29 cellular contexts compared by ENCODE assay signal in genomic region chr10:129704786-129705525, GRCh38.
DNase-seq lines count a peak whose midpoint lies in the region; ATAC-seq and TF ChIP-seq lines count a peak whose summit lies in the region.
"Had no signal": no experiment of that assay in that cellular context is flagged by ENCODE, and none has a peak within 500 bp of the region (broad histone marks: within the 10 kb centered on the region; RNA-seq: fewer than 3 reads in every experiment).

No MANE protein-coding gene starts in this region.

- DNase-seq in CD4-positive, alpha-beta T cell, result no peak
- DNase-seq in GM23248 (peak; percentile 54), endodermal cell (peak; percentile 28), occipital lobe (lab: John Stamatoyannopoulos, UW) (no peak)
- DNase-seq: activated CD8-positive, alpha-beta T cell treated with anti-CD3 and anti-CD28 coated beads, Interleukin-2, amount 10 ng/mL, durations not matched to agents 7 days and 5 days; CD8-positive, alpha-beta T cell; colonic mucosa; foreskin keratinocyte; left ventricle myocardium superior; naive B cell; NCI-H1417 treated with DMSO at 0.1 percent for 48 hours; NCI-H2081; NCI-H2227 treated with DMSO at 0.1 percent for 48 hours; NCI-H69; nucleus accumbens; psoas muscle; stimulated activated CD4-positive, alpha-beta T cell treated with anti-CD3 and anti-CD28 coated beads, Interleukin-15, amount 100 ng/mL, for 24 hours; stimulated activated CD4-positive, alpha-beta T cell treated with anti-CD3 and anti-CD28 coated beads, Interleukin-4, amount 100 ng/mL, for 4 hours; T-helper 9 cell; upper lobe of left lung had no signal

- H2AFZ ChIP-seq in GM23248, result no peak overlapping the region

- WGBS in GM23248 (ENCODE audit: low coverage in 1 of 2, low lambda C conversion rate in 2 of 2, missing lambda C conversion rate in 2 of 2), 2 experiments, result 72% methylated on average over 25 of the region's 25 CpGs
- WGBS in endodermal cell (ENCODE audit: insufficient coverage in 1 of 2, insufficient read length in 1 of 2), 2 experiments, result 89 to 93% methylated on average over 21 to 25 of the region's 25 CpGs

- in situ Hi-C loops in GM23248 (cut with MboI), result no loop called here

- H3K4me1 Mint-ChIP-seq in CD4-positive, alpha-beta T cell (ENCODE audit: low read depth), result peaks cover 16% of the 10 kb centered on the region
- H3K4me1 Mint-ChIP-seq in endodermal cell, result peaks cover 13% of the 10 kb centered on the region

- no peaks in the 10 kb centered on the region for H3K9me2 ChIP-seq in GM23248 (ENCODE audit: insufficient read depth)

- H3K4me3 Mint-ChIP-seq in CD4-positive, alpha-beta T cell, result no peak overlapping the region
- no peak overlapping the region for H3K4me3 Mint-ChIP-seq in endodermal cell
- H3K4me3 Mint-ChIP-seq: activated CD8-positive, alpha-beta T cell treated with anti-CD3 and anti-CD28 coated beads, Interleukin-2, amount 10 ng/mL, durations not matched to agents 7 days and 5 days; CD8-positive, alpha-beta T cell had no signal

- H3F3A ChIP-seq in GM23248 (ENCODE audit: insufficient read depth), result no peaks in the 10 kb centered on the region

- H3K4me3 ChIP-seq in GM23248 (no peak overlapping the region), endodermal cell (ENCODE audit: low read length) (no peak overlapping the region), skeletal muscle satellite cell (ENCODE audit: low read length) (no peak overlapping the region)
- H3K4me3 ChIP-seq: ascending aorta, colonic mucosa, heart left ventricle, psoas muscle, upper lobe of left lung had no signal

- H3K9me3 Mint-ChIP-seq in CD4-positive, alpha-beta T cell, result no peaks in the 10 kb centered on the region
- H3K9me3 Mint-ChIP-seq in endodermal cell, result no peaks in the 10 kb centered on the region
- H3K9me3 Mint-ChIP-seq: activated naive CD4-positive, alpha-beta T cell treated with anti-CD3 and anti-CD28 coated beads, Interleukin-2, amount 50 U/mL, for 72 hours; activated T-helper 2 cell treated with anti-CD3 and anti-CD28 coated beads, Interferon-gamma antibody, Interleukin-2, Interleukin-4, amounts not matched to agents 10 μg/mL and 5 μg/mL and 100 μg/mL, durations not matched to agents 14 hours and 24 hours and 36 hours; CD8-positive, alpha-beta T cell; naive B cell had no signal

- POLR2A ChIA-PET in CD4-positive, alpha-beta T cell (lab: Charles Lee), result no interaction called here

- no peaks in the 10 kb centered on the region for H3K9me3 ChIP-seq in CD4-positive, alpha-beta T cell (ENCODE audit: control insufficient read depth, low read length)
- no peaks in the 10 kb centered on the region for H3K9me3 ChIP-seq in GM23248 (ENCODE audit: low read depth)
- no peaks in the 10 kb centered on the region for H3K9me3 ChIP-seq in endodermal cell (ENCODE audit: control insufficient read depth, low read length)
- no peaks in the 10 kb centered on the region for H3K9me3 ChIP-seq in skeletal muscle satellite cell (replicated peaks; ENCODE audit: low read length)
- H3K9me3 ChIP-seq: ascending aorta, colonic mucosa, heart left ventricle, psoas muscle, upper lobe of left lung had no signal

- no peak overlapping the region for H3K27ac ChIP-seq in CD4-positive, alpha-beta T cell (ENCODE audit: low read depth, low read length)
- no peak overlapping the region for H3K27ac ChIP-seq in GM23248
- H3K27ac ChIP-seq in endodermal cell (ENCODE audit: low read depth, low read length), result no peak overlapping the region
- H3K27ac ChIP-seq: ascending aorta, colonic mucosa, foreskin keratinocyte, heart left ventricle, psoas muscle, upper lobe of left lung had no signal

- no peaks in the 10 kb centered on the region for H3K27me3 ChIP-seq in CD4-positive, alpha-beta T cell (ENCODE audit: control insufficient read depth, insufficient read depth, low read length)
- H3K27me3 ChIP-seq in GM23248 (replicated peaks; ENCODE audit: insufficient read depth) (no peaks in the 10 kb centered on the region), endodermal cell (ENCODE audit: control insufficient read depth, insufficient read depth, low read length, poor library complexity, severe bottlenecking) (no peaks in the 10 kb centered on the region), skeletal muscle satellite cell (ENCODE audit: control insufficient read depth, insufficient read depth, low read length) (no peaks in the 10 kb centered on the region)
- H3K27me3 ChIP-seq: ascending aorta, colonic mucosa, foreskin keratinocyte, heart left ventricle, upper lobe of left lung had no signal

- H3K4me2 ChIP-seq in GM23248 (ENCODE audit: unreplicated experiment) (no peak overlapping the region), skeletal muscle satellite cell (ENCODE audit: low read length) (peak overlapping the region; percentile 17)

- no peaks in the 10 kb centered on the region for H3K79me2 ChIP-seq in GM23248 (ENCODE audit: insufficient read depth)

- H3K36me3 Mint-ChIP-seq in CD4-positive, alpha-beta T cell (ENCODE audit: low read depth), result peaks cover 36% of the 10 kb centered on the region
- H3K36me3 Mint-ChIP-seq in endodermal cell (ENCODE audit: low read depth), result peaks cover 10% of the 10 kb centered on the region
- H3K36me3 Mint-ChIP-seq: activated naive CD4-positive, alpha-beta T cell treated with anti-CD3 and anti-CD28 coated beads, Interleukin-2, amount 50 U/mL, for 72 hours had no signal

- ATAC-seq in CD4-positive, alpha-beta T cell (ENCODE audit: poor library complexity), result no peak
- ATAC-seq in GM21825 (IDR thresholded peaks at IDR 0.05; ENCODE audit: unreplicated experiment) (no peak), HG02884 (IDR thresholded peaks at IDR 0.05; ENCODE audit: unreplicated experiment) (no peak)
- ATAC-seq: activated CD8-positive, alpha-beta T cell treated with anti-CD3 and anti-CD28 coated beads, Interleukin-2, amount 10 ng/mL, durations not matched to agents 7 days and 5 days; activated naive CD4-positive, alpha-beta T cell treated with anti-CD3 and anti-CD28 coated beads, Interleukin-2, amount 50 U/mL, for 72 hours; CD8-positive, alpha-beta T cell; foreskin keratinocyte; heart left ventricle; HepG2; left ventricle myocardium superior; psoas muscle; sciatic nerve had no signal

- H3K9ac ChIP-seq in GM23248, result no peak overlapping the region
- H3K9ac ChIP-seq in endodermal cell (ENCODE audit: extremely low read depth, low read length, poor library complexity, severe bottlenecking), result no peak overlapping the region
- H3K9ac ChIP-seq in skeletal muscle satellite cell (ENCODE audit: low read depth, low read length), result no peak overlapping the region

- no peaks in the 10 kb centered on the region for H4K20me1 ChIP-seq in GM23248 (ENCODE audit: insufficient read depth)

- intact Hi-C loops in CD4-positive, alpha-beta T cell (cut with DNase I, micrococcal nuclease), result no loop called here

- CTCF ChIA-PET in CD4-positive, alpha-beta T cell (lab: Charles Lee), result no interaction called here

- H3K27me3 Mint-ChIP-seq in CD4-positive, alpha-beta T cell, result no peaks in the 10 kb centered on the region
- H3K27me3 Mint-ChIP-seq in endodermal cell (ENCODE audit: insufficient read depth), result no peaks in the 10 kb centered on the region
- H3K27me3 Mint-ChIP-seq: naive B cell had no signal

- H3K36me3 ChIP-seq in GM23248 (ENCODE audit: low read depth), result no peaks in the 10 kb centered on the region
- H3K36me3 ChIP-seq in endodermal cell (ENCODE audit: control insufficient read depth, insufficient read depth, low read length), result no peaks in the 10 kb centered on the region
- H3K36me3 ChIP-seq in skeletal muscle satellite cell (ENCODE audit: insufficient read depth, low read length), result no peaks in the 10 kb centered on the region
- H3K36me3 ChIP-seq: ascending aorta, colonic mucosa, upper lobe of left lung had no signal

- peak overlapping the region; percentile 36 for H3K27ac Mint-ChIP-seq in CD4-positive, alpha-beta T cell
- H3K27ac Mint-ChIP-seq in endodermal cell, result no peak overlapping the region
- H3K27ac Mint-ChIP-seq: activated CD8-positive, alpha-beta T cell treated with anti-CD3 and anti-CD28 coated beads, Interleukin-2, amount 10 ng/mL, durations not matched to agents 7 days and 5 days; activated T-helper 2 cell treated with anti-CD3 and anti-CD28 coated beads, Interferon-gamma antibody, Interleukin-2, Interleukin-4, amounts not matched to agents 10 μg/mL and 5 μg/mL and 100 μg/mL, durations not matched to agents 14 hours and 24 hours and 36 hours; CD8-positive, alpha-beta T cell had no signal

- no peak for TF ChIP-seq CTCF in CD4-positive, alpha-beta T cell (IDR thresholded peaks at IDR 0.05)
- TF ChIP-seq CTCF in endodermal cell (conservative IDR thresholded peaks at IDR 0.05), result no peak

- H3K4me1 ChIP-seq in GM23248 (ENCODE audit: insufficient read depth) (peaks cover 8% of the 10 kb centered on the region), endodermal cell (ENCODE audit: control insufficient read depth, insufficient read depth, low read length) (peaks cover 6% of the 10 kb centered on the region), skeletal muscle satellite cell (ENCODE audit: control insufficient read depth, insufficient read depth, low read length) (peaks cover 15% of the 10 kb centered on the region)
- H3K4me1 ChIP-seq: colonic mucosa, foreskin keratinocyte had no signal

Comparison
In these comparisons a context has a peak if more than half of its experiments do, and no peak if none do; other contexts are left out.
1. DNase-seq: peak in GM23248 (single experiment) and endodermal cell (single experiment); none in CD4-positive, alpha-beta T cell (0 of 10) and occipital lobe (single experiment).